ENCODE assay signal across 31 cellular contexts in the genomic region with DNA sequence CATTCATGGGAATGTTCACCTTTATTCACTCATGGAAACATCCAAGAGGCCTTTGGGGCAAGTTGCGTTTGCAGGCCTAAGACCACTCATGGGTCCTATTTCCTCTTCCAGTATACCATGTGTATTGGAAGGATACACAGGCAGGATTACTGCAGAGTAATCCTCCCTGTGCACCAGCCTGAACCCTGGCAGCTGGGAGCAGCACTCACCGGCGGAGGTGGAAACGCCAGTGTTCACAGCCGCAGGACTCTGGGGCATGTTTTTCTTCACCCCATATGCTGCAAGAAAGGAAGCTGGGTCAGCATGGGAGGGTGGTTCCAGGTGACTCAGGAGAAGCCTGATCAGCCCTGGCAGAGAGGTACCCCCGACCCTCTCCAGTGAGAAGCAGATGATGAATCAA. TPM values are rescaled to one million over a fixed set of nuclear protein-coding genes. Genes with fewer than 3 reads are reported as not detected.
"Had no signal": no experiment of that assay in that cellular context is flagged by ENCODE, and none has a peak within 500 bp of the region (broad histone marks: within the 10 kb centered on the region; RNA-seq: fewer than 3 reads in every experiment).

No MANE protein-coding gene starts in this region.

- H3K79me2 ChIP-seq: hepatocyte had no signal

- H3K9me3 ChIP-seq: esophagus muscularis mucosa, gastroesophageal sphincter, heart right ventricle had no signal

- H3K4me1 Mint-ChIP-seq: activated B cell treated with CpG ODN at 0.5 μM for 24 hours; activated T-helper 17 cell treated with anti-CD3 and anti-CD28 coated beads, Interleukin-2, amount 50 U/mL, for 72 hours; central memory CD8-positive, alpha-beta T cell had no signal

- ATAC-seq: activated CD4-positive, CD25-positive, alpha-beta regulatory T cell treated with anti-CD3 and anti-CD28 coated beads, Interleukin-2, amount 50 U/mL, for 24 hours; activated CD8-positive, alpha-beta T cell treated with anti-CD3 and anti-CD28 coated beads for 36 hours; activated T-cell treated with anti-CD3 and anti-CD28 coated beads, Interleukin-2, amount 50 U/mL, for 4 hours; activated T-helper 17 cell treated with anti-CD3 and anti-CD28 coated beads, Interleukin-2, amount 50 U/mL, for 72 hours; effector memory CD8-positive, alpha-beta T cell; gastroesophageal sphincter; heart right ventricle had no signal

- H3K4me1 ChIP-seq: esophagus muscularis mucosa, gastroesophageal sphincter, heart right ventricle had no signal

- H3K27ac Mint-ChIP-seq: activated B cell treated with CpG ODN at 0.5 μM for 24 hours; activated CD8-positive, alpha-beta T cell treated with anti-CD3 and anti-CD28 coated beads for 36 hours; activated naive CD8-positive, alpha-beta T cell; activated T-helper 17 cell treated with anti-CD3 and anti-CD28 coated beads, Interleukin-2, amount 50 U/mL, for 72 hours; effector memory CD8-positive, alpha-beta T cell had no signal

- H3K36me3 ChIP-seq: brain microvascular endothelial cell, esophagus muscularis mucosa, gastroesophageal sphincter, heart right ventricle had no signal

- H3K27me3 ChIP-seq: brain microvascular endothelial cell, esophagus muscularis mucosa, hepatocyte had no signal

- H3K27me3 Mint-ChIP-seq: activated naive CD8-positive, alpha-beta T cell; activated T-helper 17 cell treated with anti-CD3 and anti-CD28 coated beads, Interleukin-2, amount 50 U/mL, for 72 hours had no signal

- H2AFZ ChIP-seq: hepatocyte had no signal

- H3K27ac ChIP-seq: brain microvascular endothelial cell, esophagus muscularis mucosa, gastroesophageal sphincter, heart right ventricle, hepatocyte, VCaP had no signal

- H3K4me3 Mint-ChIP-seq: activated B cell treated with CpG ODN at 0.5 μM for 24 hours; activated CD8-positive, alpha-beta T cell treated with anti-CD3 and anti-CD28 coated beads for 36 hours; activated naive CD8-positive, alpha-beta T cell; activated T-cell treated with anti-CD3 and anti-CD28 coated beads, Interleukin-2, amount 50 U/mL, for 4 hours; activated T-helper 17 cell treated with anti-CD3 and anti-CD28 coated beads, Interleukin-2, amount 50 U/mL, for 72 hours; central memory CD8-positive, alpha-beta T cell; effector memory CD8-positive, alpha-beta T cell had no signal

- DNase-seq: activated B cell treated with CpG ODN at 0.5 μM for 24 hours; activated CD4-positive, alpha-beta T cell treated with anti-CD3 and anti-CD28 coated beads for 48 hours; activated CD4-positive, alpha-beta T cell treated with anti-CD3 and anti-CD28 coated beads, Interleukin-2, amount 50 U/mL, for 1 hour; activated CD4-positive, alpha-beta T cell treated with anti-CD3 and anti-CD28 coated beads, Interleukin-2, amount 50 U/mL, for 48 hours; activated CD8-positive, alpha-beta memory T cell treated with anti-CD3 and anti-CD28 coated beads for 24 hours; activated CD8-positive, alpha-beta T cell treated with anti-CD3 and anti-CD28 coated beads for 36 hours; activated effector memory CD4-positive, alpha-beta T cell treated with Interleukin-2 at 50 U/mL for 16 hours; activated gamma-delta T cell treated with Interleukin-2 at 50 U/mL for 16 hours; activated naive CD4-positive, alpha-beta T cell treated with anti-CD3 and anti-CD28 coated beads, Interleukin-2, amount 50 U/mL, for 16 hours; activated naive CD4-positive, alpha-beta T cell treated with Interleukin-2 at 50 U/mL for 16 hours; activated T-cell treated with anti-CD3 and anti-CD28 coated beads, Interleukin-2, amount 50 U/mL, for 4 hours; amniotic stem cell; anterior cingulate cortex; brain microvascular endothelial cell; cortex of kidney; dermis blood vessel endothelial cell; effector CD4-positive, alpha-beta T cell; effector memory CD8-positive, alpha-beta T cell; erythroblast; foreskin melanocyte; heart right ventricle; T-helper 2 cell had no signal

- H3K4me2 ChIP-seq: hepatocyte had no signal

- H3K4me3 ChIP-seq: esophagus muscularis mucosa, gastroesophageal sphincter, heart right ventricle, hepatocyte had no signal

- H3K36me3 Mint-ChIP-seq: activated naive CD8-positive, alpha-beta T cell had no signal

- FAIRE-seq: astrocyte had no signal

- H3K9me3 Mint-ChIP-seq: activated B cell treated with CpG ODN at 0.5 μM for 24 hours; activated CD8-positive, alpha-beta T cell treated with anti-CD3 and anti-CD28 coated beads for 36 hours; activated T-cell treated with anti-CD3 and anti-CD28 coated beads, Interleukin-2, amount 50 U/mL, for 4 hours; activated T-helper 17 cell treated with anti-CD3 and anti-CD28 coated beads, Interleukin-2, amount 50 U/mL, for 72 hours; central memory CD8-positive, alpha-beta T cell; effector memory CD8-positive, alpha-beta T cell had no signal

RNA-seq across cellular contexts. Expression of gene COL17A1, which starts 24.5 kb away (rescaled TPM):
- total RNA-seq: activated B cell treated with CpG ODN at 0.5 μM for 24 hours; activated CD8-positive, alpha-beta T cell treated with anti-CD3 and anti-CD28 coated beads for 36 hours; activated T-helper 17 cell treated with anti-CD3 and anti-CD28 coated beads, Interleukin-2, amount 50 U/mL, for 72 hours had no signal
